ENCODE assay signal across 1 cellular context in the genomic region with DNA sequence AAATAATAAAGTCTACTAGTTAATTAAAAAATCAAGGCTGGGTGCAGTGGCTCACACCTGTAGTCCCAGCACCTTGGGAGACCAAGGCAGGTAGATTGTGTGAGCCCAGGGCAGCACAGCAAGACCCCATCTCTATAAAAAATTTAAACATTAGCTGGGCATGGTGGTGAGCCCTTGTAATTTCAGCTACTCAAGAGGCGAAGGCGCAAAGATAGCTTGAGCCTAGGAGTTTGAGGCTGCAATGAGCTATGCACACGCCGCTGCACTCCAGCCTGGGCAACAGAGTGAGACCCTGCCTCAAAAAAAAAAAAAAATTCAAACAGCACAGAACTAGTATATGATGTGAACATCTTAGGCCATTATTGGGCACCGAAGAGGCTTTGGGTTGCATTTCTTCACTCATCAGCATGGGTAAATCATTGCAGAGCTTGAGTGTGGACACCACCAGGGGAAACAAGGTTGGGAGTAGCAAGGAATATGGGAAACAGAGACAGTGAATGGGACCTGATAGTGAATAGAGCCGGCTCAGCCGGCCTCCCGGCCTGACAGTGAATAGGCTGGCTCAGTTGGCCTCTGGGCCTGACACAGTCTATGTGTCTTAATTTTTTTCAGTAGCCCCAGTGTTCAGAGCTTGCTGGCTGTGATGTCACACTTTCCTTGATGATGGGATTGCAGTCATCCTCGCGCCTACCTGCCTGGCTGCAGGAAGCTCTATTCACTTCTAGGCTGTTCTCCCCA.
TF ChIP-seq lines count a peak whose summit lies in the region.

No MANE protein-coding gene starts in this region.

TF ChIP-seq in H1, 55 proteins besides CTCF, POLR2A, EP300 and RAD21:
- TF ChIP-seq JUN (IDR thresholded peaks at IDR 0.05; ENCODE audit: low read depth, low read length) (no peak), SP2 (IDR thresholded peaks at IDR 0.05; ENCODE audit: low read length) (no peak), TAF7 (optimal IDR thresholded peaks at IDR 0.05; ENCODE audit: borderline replicate concordance, low read depth, low read length) (no peak), TBP (IDR thresholded peaks at IDR 0.05; ENCODE audit: low read depth, low read length) (no peak), HDAC6 (IDR thresholded peaks at IDR 0.05; ENCODE audit: low read depth, low read length) (no peak)
